In genomic region chr22:44344407-44344806, GRCh38 we compare ENCODE assay signal across 14 cellular contexts. TPM values are rescaled to one million over a fixed set of nuclear protein-coding genes. Genes with fewer than 3 reads are reported as not detected.
"Had no signal": no experiment of that assay in that cellular context is flagged by ENCODE, and none has a peak within 500 bp of the region (broad histone marks: within the 10 kb centered on the region; RNA-seq: fewer than 3 reads in every experiment).

No MANE protein-coding gene starts in this region.

- H3K4me1 ChIP-seq: body of pancreas, colonic mucosa had no signal

- DNase-seq: activated CD4-positive, alpha-beta T cell treated with anti-CD3 and anti-CD28 coated beads, Interleukin-2, amount 10 ng/mL, durations not matched to agents 24 days and 14 days; activated CD4-positive, CD25-positive, alpha-beta regulatory T cell; activated naive CD8-positive, alpha-beta T cell treated with anti-CD3 and anti-CD28 coated beads for 36 hours; amygdala; body of pancreas; central memory CD4-positive, alpha-beta T cell; colonic mucosa; left colon; lower lobe of right lung; occipital lobe; stimulated activated naive CD8-positive, alpha-beta T cell treated with anti-CD3 and anti-CD28 coated beads, Interleukin-15, Interleukin-2, amounts not matched to agents 100 U/mL and 50 U/mL, for 24 hours; transverse colon had no signal

- H3K27ac ChIP-seq: body of pancreas, colonic mucosa, lower lobe of right lung, prostate gland, transverse colon, vagina had no signal

- H3K27me3 ChIP-seq: body of pancreas, colonic mucosa, transverse colon, vagina had no signal

- H3K36me3 ChIP-seq: colonic mucosa, lower lobe of right lung, prostate gland, transverse colon, vagina had no signal

- H3K4me3 ChIP-seq: body of pancreas, colonic mucosa, lower lobe of right lung, prostate gland, transverse colon, vagina had no signal

- H3K9me3 ChIP-seq: body of pancreas, colonic mucosa, lower lobe of right lung, prostate gland, transverse colon, vagina had no signal

RNA-seq across cellular contexts. Expression of gene SHISAL1, which starts 31.7 kb away (rescaled TPM):
- total RNA-seq: activated CD4-positive, alpha-beta T cell treated with anti-CD3 and anti-CD28 coated beads, Interleukin-2, amount 10 ng/mL, durations not matched to agents 24 days and 14 days; activated naive CD8-positive, alpha-beta T cell treated with anti-CD3 and anti-CD28 coated beads for 36 hours had no signal
